In genomic region chr13:31859546-31859945, GRCh38 we compare ENCODE assay signal across 12 cellular contexts.
DNase-seq lines count a peak whose midpoint lies in the region; TF ChIP-seq lines count a peak whose summit lies in the region.
"Had no signal": no experiment of that assay in that cellular context is flagged by ENCODE, and none has a peak within 500 bp of the region (broad histone marks: within the 10 kb centered on the region; RNA-seq: fewer than 3 reads in every experiment).

No MANE protein-coding gene starts in this region.

- TF ChIP-seq CTCF in fibroblast of villous mesenchyme (IDR thresholded peaks at IDR 0.05; ENCODE audit: insufficient read depth, low read depth, low read length) (no peak), tibial artery (IDR thresholded peaks at IDR 0.05) (no peak), Calu3 (IDR thresholded peaks at IDR 0.05; ENCODE audit: unreplicated experiment) (no peak)

- H3K36me3 Mint-ChIP-seq in Calu3 (ENCODE audit: insufficient read depth, unreplicated experiment): no peaks in the 10 kb centered on the region

- intact Hi-C loops in tibial artery (cut with DNase I; ENCODE audit: low total_unique reads) (no loop called here), Calu3 (cut with micrococcal nuclease; ENCODE audit: unreplicated experiment) (no loop called here)

- H3K9me3 ChIP-seq in tibial artery: no peaks in the 10 kb centered on the region
- H3K9me3 ChIP-seq: body of pancreas had no signal

- DNase-seq in NCI-H82 (lab: John Stamatoyannopoulos, UW) (peak; percentile 21), NCI-H82 treated with DMSO at 0.1 percent for 48 hours (lab: John Stamatoyannopoulos, UW; ENCODE audit: unreplicated experiment) (no peak), NCI-H2227 (lab: John Stamatoyannopoulos, UW; ENCODE audit: unreplicated experiment) (peak; percentile 49), fibroblast of villous mesenchyme (ENCODE audit: low read depth) (peak; percentile 8), tibial artery (no peak), Calu3 (no peak), MV-4-11 (lab: John Stamatoyannopoulos, UW) (no peak), mesenteric fat pad (ENCODE audit: low spot score) (no peak)
- DNase-seq: activated T-cell treated with anti-CD3 and anti-CD28 coated beads, Interleukin-2, amount 50 U/mL, for 4 hours; NCI-H187 treated with DMSO at 0.1 percent for 48 hours; trophoblast cell had no signal

- H3K4me3 ChIP-seq in fibroblast of villous mesenchyme (ENCODE audit: low read depth, low read length) (no peak overlapping the region), tibial artery (peak overlapping the region; percentile 6 to 28)
- H3K4me3 ChIP-seq: body of pancreas had no signal

- CTCF ChIA-PET in Calu3 (lab: Charles Lee): no interaction called here

- peaks cover 0 to 27% (median 10%) of the 10 kb centered on the region in 4 donors for H3K4me1 ChIP-seq in tibial artery
- H3K4me1 ChIP-seq: body of pancreas had no signal

- no TSS peak for BruUV-seq in Calu3 (replicated peaks; lab: Mats Ljungman, UMichigan)

- no peaks in the 10 kb centered on the region for H3K36me3 ChIP-seq in tibial artery

- no peaks in the 10 kb centered on the region for H3K27me3 Mint-ChIP-seq in Calu3 (ENCODE audit: unreplicated experiment)

- no peaks in the 10 kb centered on the region for H3K9me3 Mint-ChIP-seq in Calu3 (ENCODE audit: low read depth, unreplicated experiment)
- H3K9me3 Mint-ChIP-seq: activated T-cell treated with anti-CD3 and anti-CD28 coated beads, Interleukin-2, amount 50 U/mL, for 4 hours had no signal

- no peaks in the 10 kb centered on the region for H3K27me3 ChIP-seq in tibial artery
- H3K27me3 ChIP-seq: body of pancreas had no signal

- peak overlapping the region; percentile 77 to 80 for H3K27ac ChIP-seq in tibial artery
- H3K27ac ChIP-seq: body of pancreas had no signal

- no peak overlapping the region for H3K27ac Mint-ChIP-seq in Calu3 (ENCODE audit: unreplicated experiment)

- H3K4me1 Mint-ChIP-seq in Calu3 (ENCODE audit: low read depth, unreplicated experiment): no peaks in the 10 kb centered on the region

- H3K4me3 Mint-ChIP-seq in Calu3 (ENCODE audit: low read depth, unreplicated experiment): no peak overlapping the region
- H3K4me3 Mint-ChIP-seq: activated T-cell treated with anti-CD3 and anti-CD28 coated beads, Interleukin-2, amount 50 U/mL, for 4 hours had no signal

Comparison
In these comparisons a context has a peak if more than half of its experiments do, and no peak if none do; other contexts are left out.
1. DNase-seq: peak in NCI-H82 (single experiment), NCI-H2227 (single experiment) and fibroblast of villous mesenchyme (single experiment); none in NCI-H82 treated with DMSO at 0.1 percent for 48 hours (single experiment), tibial artery (0 of 2), Calu3 (single experiment), MV-4-11 (single experiment) and mesenteric fat pad (single experiment).